ENCODE assay signal across 1 cellular context in the genomic region with DNA sequence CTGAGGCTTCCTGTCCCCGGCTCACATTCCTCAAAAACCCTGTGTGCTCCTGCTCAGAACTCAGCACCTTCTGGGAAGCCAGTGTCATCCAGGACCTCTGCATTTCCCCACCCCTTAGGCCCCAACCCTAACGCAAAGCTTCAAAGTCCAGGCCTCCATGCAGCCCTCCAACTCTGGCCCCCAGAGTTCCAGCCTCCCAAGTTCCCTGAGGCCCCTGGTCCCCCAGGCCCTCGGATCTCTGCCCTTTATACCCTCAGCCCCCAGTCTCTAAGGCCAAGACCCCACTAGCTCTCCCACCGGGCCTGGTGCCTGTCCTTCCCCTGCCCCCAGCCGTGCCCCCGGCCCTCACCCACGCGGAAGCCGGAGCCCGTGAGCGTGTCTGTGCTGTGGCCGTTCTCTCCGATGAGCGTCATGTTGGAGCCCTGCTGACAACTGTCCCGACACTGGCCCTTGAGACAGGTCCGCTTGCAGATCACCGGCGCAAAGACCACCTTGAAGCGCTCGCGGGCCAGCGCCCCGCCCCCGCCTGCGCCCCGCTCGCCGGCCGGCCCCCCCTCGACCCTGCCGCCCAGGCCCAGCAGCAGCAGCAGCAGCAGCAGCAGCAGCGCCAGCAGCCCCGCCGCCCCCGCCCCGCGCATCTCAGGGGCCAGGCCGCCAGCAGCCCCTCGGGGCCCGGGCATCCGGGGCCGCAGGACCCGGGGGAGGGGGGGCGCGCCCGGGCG.
TF ChIP-seq lines count a peak whose summit lies in the region.

No MANE protein-coding gene starts in this region.

TF ChIP-seq in endothelial cell of umbilical vein, 7 proteins besides CTCF, POLR2A, EP300 and RAD21 (continued from another document):
- TF ChIP-seq, protein P1, sequence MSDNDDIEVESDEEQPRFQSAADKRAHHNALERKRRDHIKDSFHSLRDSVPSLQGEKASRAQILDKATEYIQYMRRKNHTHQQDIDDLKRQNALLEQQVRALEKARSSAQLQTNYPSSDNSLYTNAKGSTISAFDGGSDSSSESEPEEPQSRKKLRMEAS (IDR thresholded peaks at IDR 0.05; ENCODE audit: insufficient read depth, insufficient read length): no peak
